ENCODE assay signal across 9 cellular contexts in genomic region chr1:153608742-153609584, GRCh38. TPM values are rescaled to one million over a fixed set of nuclear protein-coding genes. Genes with fewer than 3 reads are reported as not detected.
DNase-seq lines count a peak whose midpoint lies in the region; ATAC-seq lines count a peak whose summit lies in the region.
"Had no signal": no experiment of that assay in that cellular context is flagged by ENCODE, and none has a peak within 500 bp of the region (broad histone marks: within the 10 kb centered on the region; RNA-seq: fewer than 3 reads in every experiment).

No MANE protein-coding gene starts in this region.

- no peaks in the 10 kb centered on the region for H3K27me3 Mint-ChIP-seq in activated naive CD4-positive, alpha-beta T cell treated with anti-CD3 and anti-CD28 coated beads for 36 hours (ENCODE audit: low read depth)

- no peaks in the 10 kb centered on the region for H3K36me3 Mint-ChIP-seq in activated naive CD4-positive, alpha-beta T cell treated with anti-CD3 and anti-CD28 coated beads, Interleukin-2, amount 50 U/mL, for 72 hours
- no peaks in the 10 kb centered on the region for H3K36me3 Mint-ChIP-seq in activated naive CD4-positive, alpha-beta T cell treated with anti-CD3 and anti-CD28 coated beads for 36 hours (ENCODE audit: low read depth)
- H3K36me3 Mint-ChIP-seq: CD4-positive, CD25-positive, alpha-beta regulatory T cell had no signal

- ATAC-seq in activated naive CD4-positive, alpha-beta T cell treated with anti-CD3 and anti-CD28 coated beads, Interleukin-2, amount 50 U/mL, for 72 hours, result no peak
- peak; percentile 84 for ATAC-seq in left lobe of liver
- ATAC-seq in GM19395 (IDR thresholded peaks at IDR 0.05; ENCODE audit: unreplicated experiment), result no peak
- no peak for ATAC-seq in HG03571 (IDR thresholded peaks at IDR 0.05; ENCODE audit: unreplicated experiment)

- intact Hi-C loops in activated naive CD4-positive, alpha-beta T cell treated with anti-CD3 and anti-CD28 coated beads for 36 hours (cut with micrococcal nuclease), result no loop called here

- DNase-seq in activated naive CD4-positive, alpha-beta T cell treated with anti-CD3 and anti-CD28 coated beads, Interleukin-2, amount 50 U/mL, for 72 hours (ENCODE audit: low spot score in 2 of 2), result no peak
- DNase-seq in activated naive CD4-positive, alpha-beta T cell treated with anti-CD3 and anti-CD28 coated beads for 36 hours, result no peak
- DNase-seq in dedifferentiated amniotic fluid mesenchymal stem cell (ENCODE audit: extremely low spot score) (peak; percentile 68), left lobe of liver (ENCODE audit: low spot score) (peak; percentile 94), substantia nigra (lab: John Stamatoyannopoulos, UW) (peak in 45 of 49 donors; percentile 17 to 85 (median 60)), GOT3 (lab: John Stamatoyannopoulos, UW) (no peak)
- DNase-seq: CD4-positive, CD25-positive, alpha-beta regulatory T cell had no signal

- H3K4me1 Mint-ChIP-seq in activated naive CD4-positive, alpha-beta T cell treated with anti-CD3 and anti-CD28 coated beads for 36 hours (ENCODE audit: low read depth), result no peaks in the 10 kb centered on the region
- H3K4me1 Mint-ChIP-seq: CD4-positive, CD25-positive, alpha-beta regulatory T cell had no signal

- H3K27ac ChIP-seq in substantia nigra (ENCODE audit: low read depth, low read length, poor library complexity, severe bottlenecking), result peak overlapping the region; percentile 72

- no peak overlapping the region for H3K4me3 Mint-ChIP-seq in activated naive CD4-positive, alpha-beta T cell treated with anti-CD3 and anti-CD28 coated beads for 36 hours
- H3K4me3 Mint-ChIP-seq: CD4-positive, CD25-positive, alpha-beta regulatory T cell had no signal

- H3K27ac Mint-ChIP-seq in activated naive CD4-positive, alpha-beta T cell treated with anti-CD3 and anti-CD28 coated beads, Interleukin-2, amount 50 U/mL, for 72 hours, result peak overlapping the region; percentile 36 to 45
- no peak overlapping the region for H3K27ac Mint-ChIP-seq in activated naive CD4-positive, alpha-beta T cell treated with anti-CD3 and anti-CD28 coated beads for 36 hours

- CTCF ChIA-PET in activated naive CD4-positive, alpha-beta T cell treated with anti-CD3 and anti-CD28 coated beads for 36 hours (lab: Charles Lee), result interaction anchor here (0.6 kb wide), 1 partner anchor 90 kb away, joined by 4 read pairs; no protein-coding TSS in a partner anchor

- H3K9me3 Mint-ChIP-seq in activated naive CD4-positive, alpha-beta T cell treated with anti-CD3 and anti-CD28 coated beads, Interleukin-2, amount 50 U/mL, for 72 hours, result no peaks in the 10 kb centered on the region
- no peaks in the 10 kb centered on the region for H3K9me3 Mint-ChIP-seq in activated naive CD4-positive, alpha-beta T cell treated with anti-CD3 and anti-CD28 coated beads for 36 hours
- H3K9me3 Mint-ChIP-seq: CD4-positive, CD25-positive, alpha-beta regulatory T cell had no signal

RNA-seq across cellular contexts. Expression of gene S100A16, which starts 4.0 kb away (rescaled TPM):
- not detected for total RNA-seq in activated naive CD4-positive, alpha-beta T cell treated with anti-CD3 and anti-CD28 coated beads, Interleukin-2, amount 50 U/mL, for 72 hours
- not detected for total RNA-seq in activated naive CD4-positive, alpha-beta T cell treated with anti-CD3 and anti-CD28 coated beads for 36 hours
- 57.4 TPM for total RNA-seq in left lobe of liver
- total RNA-seq: CD4-positive, CD25-positive, alpha-beta regulatory T cell had no signal

RNA-seq across cellular contexts. Expression of gene S100A14, which starts 7.2 kb away (rescaled TPM):
- not detected for total RNA-seq in activated naive CD4-positive, alpha-beta T cell treated with anti-CD3 and anti-CD28 coated beads, Interleukin-2, amount 50 U/mL, for 72 hours
- not detected for total RNA-seq in activated naive CD4-positive, alpha-beta T cell treated with anti-CD3 and anti-CD28 coated beads for 36 hours
- total RNA-seq in left lobe of liver, result 4.9 TPM
- total RNA-seq: CD4-positive, CD25-positive, alpha-beta regulatory T cell had no signal

RNA-seq across cellular contexts. Expression of gene S100A13, which starts 18.3 kb away (rescaled TPM):
- 1 to 10 TPM; 4.2 to 6.0 TPM for total RNA-seq in activated naive CD4-positive, alpha-beta T cell treated with anti-CD3 and anti-CD28 coated beads, Interleukin-2, amount 50 U/mL, for 72 hours
- 1 to 10 TPM; 6.6 to 7.0 TPM for total RNA-seq in activated naive CD4-positive, alpha-beta T cell treated with anti-CD3 and anti-CD28 coated beads for 36 hours
- total RNA-seq in left lobe of liver, result 10.2 TPM

RNA-seq across cellular contexts. Expression of gene S100A1, which starts 19.3 kb away (rescaled TPM):
- total RNA-seq in activated naive CD4-positive, alpha-beta T cell treated with anti-CD3 and anti-CD28 coated beads, Interleukin-2, amount 50 U/mL, for 72 hours, result not detected
- not detected for total RNA-seq in activated naive CD4-positive, alpha-beta T cell treated with anti-CD3 and anti-CD28 coated beads for 36 hours
- 1.7 TPM for total RNA-seq in left lobe of liver
- total RNA-seq: CD4-positive, CD25-positive, alpha-beta regulatory T cell had no signal

RNA-seq across cellular contexts. Expression of gene CHTOP, which starts 24.9 kb away (rescaled TPM):
- 10 to 100 TPM; 83.3 to 91.3 TPM for total RNA-seq in activated naive CD4-positive, alpha-beta T cell treated with anti-CD3 and anti-CD28 coated beads, Interleukin-2, amount 50 U/mL, for 72 hours
- total RNA-seq in activated naive CD4-positive, alpha-beta T cell treated with anti-CD3 and anti-CD28 coated beads for 36 hours, result 10 to 100 TPM; 88.2 to 91.3 TPM
- total RNA-seq in left lobe of liver, result 24.5 TPM

Comparison
In these comparisons a context has a peak if more than half of its experiments do, and no peak if none do; other contexts are left out.
1. DNase-seq: peak in dedifferentiated amniotic fluid mesenchymal stem cell (single experiment), left lobe of liver (single experiment) and substantia nigra (45 of 49); none in activated naive CD4-positive, alpha-beta T cell treated with anti-CD3 and anti-CD28 coated beads, Interleukin-2, amount 50 U/mL, for 72 hours (0 of 2), activated naive CD4-positive, alpha-beta T cell treated with anti-CD3 and anti-CD28 coated beads for 36 hours (single experiment) and GOT3 (single experiment).
2. RNA of gene S100A16, which starts 4.0 kb away (total RNA-seq): 57.4 TPM in left lobe of liver (single experiment); not detected in activated naive CD4-positive, alpha-beta T cell treated with anti-CD3 and anti-CD28 coated beads, Interleukin-2, amount 50 U/mL, for 72 hours and not detected in activated naive CD4-positive, alpha-beta T cell treated with anti-CD3 and anti-CD28 coated beads for 36 hours; every median in the first group is over 10 times any median in the second.